Comparison of ENCODE assay signal across 10 cellular contexts in the genomic region with DNA sequence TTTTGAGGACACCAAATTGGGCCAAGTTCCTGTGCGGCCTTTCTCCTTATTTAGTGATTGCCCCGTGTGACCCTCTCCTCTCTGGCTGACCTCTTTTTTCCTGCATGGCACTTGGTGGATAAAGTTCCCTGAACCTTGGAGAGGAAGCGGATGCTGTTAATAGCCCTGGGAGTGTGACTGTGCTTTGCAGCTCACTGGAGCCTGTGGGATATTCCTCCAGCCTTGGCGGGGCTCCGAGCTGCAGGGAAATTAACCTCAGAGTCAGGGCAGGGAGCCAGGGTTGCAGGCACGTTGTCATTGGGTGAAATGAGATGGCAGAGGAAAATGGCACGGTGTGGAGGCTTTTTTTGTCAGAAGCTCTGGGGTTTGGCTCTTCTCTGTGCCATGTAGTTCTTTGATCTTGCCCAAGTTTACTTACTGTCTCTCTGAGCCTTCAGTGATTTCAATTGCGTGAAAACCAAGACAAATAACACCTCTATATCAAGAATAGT. TPM values are rescaled to one million over a fixed set of nuclear protein-coding genes. Genes with fewer than 3 reads are reported as not detected.
DNase-seq lines count a peak whose midpoint lies in the region; ATAC-seq and TF ChIP-seq lines count a peak whose summit lies in the region.
"Had no signal": no experiment of that assay in that cellular context is flagged by ENCODE, and none has a peak within 500 bp of the region (broad histone marks: within the 10 kb centered on the region; RNA-seq: fewer than 3 reads in every experiment).

No MANE protein-coding gene starts in this region.

- no peak for ATAC-seq in GM23338
- ATAC-seq in right cardiac atrium: peak; percentile 93 to 96
- peak; percentile 85 for ATAC-seq in sciatic nerve
- no peak for ATAC-seq in HG03460 (IDR thresholded peaks at IDR 0.05; ENCODE audit: unreplicated experiment)
- no peak for ATAC-seq in HG02798 (IDR thresholded peaks at IDR 0.05; ENCODE audit: poor library complexity, unreplicated experiment)
- ATAC-seq in GM21723 (IDR thresholded peaks at IDR 0.05; ENCODE audit: unreplicated experiment): no peak
- no peak for ATAC-seq in naive thymus-derived CD8-positive, alpha-beta T cell

- H3K27me3 Mint-ChIP-seq in GM23338 (ENCODE audit: insufficient read depth, low read depth, poor library complexity) (peaks cover 5% of the 10 kb centered on the region), MCF 10A (ENCODE audit: insufficient read depth, unreplicated experiment) (no peaks in the 10 kb centered on the region)
- peaks cover 0 to 19% (median 2%) of the 10 kb centered on the region in 5 donors for H3K27me3 Mint-ChIP-seq in naive thymus-derived CD8-positive, alpha-beta T cell

- H3K36me3 Mint-ChIP-seq in GM23338 (ENCODE audit: low read depth) (no peaks in the 10 kb centered on the region), MCF 10A (ENCODE audit: insufficient read depth, unreplicated experiment) (no peaks in the 10 kb centered on the region)
- H3K36me3 Mint-ChIP-seq in naive thymus-derived CD8-positive, alpha-beta T cell: no peaks in the 10 kb centered on the region

- no peaks in the 10 kb centered on the region for H3K79me2 ChIP-seq in GM23338 (replicated peaks; ENCODE audit: insufficient read depth)

- TF ChIP-seq CTCF in GM23338 (conservative IDR thresholded peaks at IDR 0.05; ENCODE audit: low read depth in 2 of 2): no peak
- TF ChIP-seq CTCF in MCF 10A (IDR thresholded peaks at IDR 0.05; ENCODE audit: unreplicated experiment): no peak

- H3K4me1 Mint-ChIP-seq in GM23338 (no peaks in the 10 kb centered on the region), MCF 10A (ENCODE audit: insufficient read depth, unreplicated experiment) (peaks cover 12% of the 10 kb centered on the region)
- H3K4me1 Mint-ChIP-seq in naive thymus-derived CD8-positive, alpha-beta T cell: no peaks in the 10 kb centered on the region

- CTCF ChIA-PET in MCF 10A (lab: Yijun Ruan, JAX): interaction anchor here (0.8 to 1.1 kb wide), 2 partner anchors 33 to 36 kb away, joined by 3 read pairs; no protein-coding TSS in a partner anchor

- no peak overlapping the region for H3K27ac ChIP-seq in GM23338 (ENCODE audit: low read depth)
- H3K27ac ChIP-seq in right cardiac atrium (ENCODE audit: low read length): peak overlapping the region; percentile 90
- H3K27ac ChIP-seq: PC-9 had no signal

- no peak overlapping the region for H3K4me2 ChIP-seq in GM23338
- H3K4me2 ChIP-seq: PC-9 had no signal

- intact Hi-C loops in MCF 10A (cut with micrococcal nuclease) (no loop called here), right cardiac atrium (cut with DNase I) (no loop called here), sciatic nerve (cut with DNase I) (no loop called here)

- H3K9me3 Mint-ChIP-seq in GM23338 (no peaks in the 10 kb centered on the region), MCF 10A (ENCODE audit: unreplicated experiment) (no peaks in the 10 kb centered on the region)
- H3K9me3 Mint-ChIP-seq in naive thymus-derived CD8-positive, alpha-beta T cell: no peaks in the 10 kb centered on the region

- H2AFZ ChIP-seq in GM23338: peak overlapping the region; percentile 80
- H2AFZ ChIP-seq: PC-9 had no signal

- H3K27ac Mint-ChIP-seq in GM23338: no peak overlapping the region
- no peak overlapping the region for H3K27ac Mint-ChIP-seq in MCF 10A (ENCODE audit: low read depth, unreplicated experiment)
- H3K27ac Mint-ChIP-seq in naive thymus-derived CD8-positive, alpha-beta T cell: no peak overlapping the region

- H3K4me3 Mint-ChIP-seq in GM23338 (no peak overlapping the region), MCF 10A (ENCODE audit: unreplicated experiment) (no peak overlapping the region)
- no peak overlapping the region for H3K4me3 Mint-ChIP-seq in naive thymus-derived CD8-positive, alpha-beta T cell

- no peak for DNase-seq in GM23338 (ENCODE audit: low spot score)
- DNase-seq in MCF 10A (ENCODE audit: unreplicated experiment): peak; percentile 84
- DNase-seq in right cardiac atrium: peak; percentile 74 to 92 (median 91)
- DNase-seq in sciatic nerve (ENCODE audit: low spot score): peak; percentile 77
- no peak for DNase-seq in naive thymus-derived CD8-positive, alpha-beta T cell
- DNase-seq: PC-9 had no signal

- no peak overlapping the region for H3K4me3 ChIP-seq in GM23338
- H3K4me3 ChIP-seq in right cardiac atrium (ENCODE audit: low read length): no peak overlapping the region
- H3K4me3 ChIP-seq: PC-9 had no signal

- no peaks in the 10 kb centered on the region for H4K20me1 ChIP-seq in GM23338 (replicated peaks; ENCODE audit: insufficient read depth)

- WGBS in right cardiac atrium: 20% methylated on average over 8 of the region's 8 CpGs

- no peaks in the 10 kb centered on the region for H3K9me2 ChIP-seq in GM23338 (ENCODE audit: insufficient read depth)

- H3K27me3 ChIP-seq in GM23338 (ENCODE audit: insufficient read depth) (no peaks in the 10 kb centered on the region), right cardiac atrium (ENCODE audit: control insufficient read depth, insufficient read depth) (no peaks in the 10 kb centered on the region)

- BruUV-seq in MCF 10A (replicated peaks; lab: Mats Ljungman, UMichigan): no TSS peak

- H3K4me1 ChIP-seq in GM23338 (ENCODE audit: insufficient read depth) (no peaks in the 10 kb centered on the region), right cardiac atrium (ENCODE audit: control insufficient read depth, insufficient read depth, low read length) (peaks cover 5% of the 10 kb centered on the region)

- no peaks in the 10 kb centered on the region for H3K9me3 ChIP-seq in right cardiac atrium (ENCODE audit: control insufficient read depth, low read length)

- no peaks in the 10 kb centered on the region for H3F3A ChIP-seq in GM23338 (replicated peaks; ENCODE audit: low read depth)

- POLR2A ChIA-PET in MCF 10A (lab: Yijun Ruan, JAX): interaction anchor here (0.6 kb wide), 1 partner anchor 202 kb away, joined by 3 read pairs; no protein-coding TSS in a partner anchor
- POLR2A ChIA-PET in naive thymus-derived CD8-positive, alpha-beta T cell (lab: Charles Lee): no interaction called here

- H3K36me3 ChIP-seq in GM23338 (ENCODE audit: insufficient read depth): no peaks in the 10 kb centered on the region

TF ChIP-seq in GM23338, 12 proteins besides CTCF, POLR2A, EP300 and RAD21:
- TF ChIP-seq JUNB (IDR thresholded peaks at IDR 0.05; ENCODE audit: unreplicated experiment) (no peak), ZNF331 (CRISPR knock-in tag; IDR thresholded peaks at IDR 0.05; ENCODE audit: low read depth) (no peak), CREB1 (CRISPR knock-in tag; IDR thresholded peaks at IDR 0.05; ENCODE audit: low read depth) (no peak), EZH2phosphoT487 (IDR thresholded peaks at IDR 0.05; ENCODE audit: unreplicated experiment) (no peak), ZNF114 (CRISPR knock-in tag; IDR thresholded peaks at IDR 0.05) (no peak)

RNA-seq across cellular contexts. Expression of gene OR9Q1, which starts 1.0 kb away (rescaled TPM):
- not detected in 2 replicates for total RNA-seq in GM23338 (2014; rRNA removed; shearing (Covaris generic))
- polyA plus RNA-seq in GM23338 (2016; fragmentation: Nextera tagmentation; extraction: Ambion mirVana) (not detected in 2 replicates), right cardiac atrium (not detected)
- total RNA-seq in MCF 10A (2022) (not detected in 2 replicates), right cardiac atrium (not detected), sciatic nerve (not detected)
- not detected for total RNA-seq in naive thymus-derived CD8-positive, alpha-beta T cell
- not detected for polyA plus RNA-seq in naive thymus-derived CD8-positive, alpha-beta T cell
- total RNA-seq: PC-9, subcutaneous adipose tissue had no signal

RNA-seq across cellular contexts. Expression of gene OR6Q1, which starts 6.1 kb away (rescaled TPM):
- not detected in 2 replicates for total RNA-seq in GM23338 (2014; rRNA removed; shearing (Covaris generic))
- not detected in 2 replicates for polyA plus RNA-seq in GM23338 (2016; fragmentation: Nextera tagmentation; extraction: Ambion mirVana)
- not detected in 2 replicates for total RNA-seq in MCF 10A (2022)
- not detected for total RNA-seq in right cardiac atrium
- polyA plus RNA-seq in right cardiac atrium: not detected
- not detected for total RNA-seq in sciatic nerve
- total RNA-seq in naive thymus-derived CD8-positive, alpha-beta T cell: not detected
- not detected for polyA plus RNA-seq in naive thymus-derived CD8-positive, alpha-beta T cell
- total RNA-seq: PC-9, subcutaneous adipose tissue had no signal

Comparison
In these comparisons a context has a peak if more than half of its experiments do, and no peak if none do; other contexts are left out.
1. ATAC-seq: peak in right cardiac atrium (2 of 2) and sciatic nerve (single experiment); none in GM23338 (single experiment), HG03460 (single experiment), HG02798 (single experiment), GM21723 (single experiment) and naive thymus-derived CD8-positive, alpha-beta T cell (0 of 2).
2. DNase-seq: peak in MCF 10A (single experiment), right cardiac atrium (3 of 3) and sciatic nerve (single experiment); none in GM23338 (single experiment) and naive thymus-derived CD8-positive, alpha-beta T cell (0 of 10).